9 cellular contexts compared by ENCODE assay signal in the genomic region with DNA sequence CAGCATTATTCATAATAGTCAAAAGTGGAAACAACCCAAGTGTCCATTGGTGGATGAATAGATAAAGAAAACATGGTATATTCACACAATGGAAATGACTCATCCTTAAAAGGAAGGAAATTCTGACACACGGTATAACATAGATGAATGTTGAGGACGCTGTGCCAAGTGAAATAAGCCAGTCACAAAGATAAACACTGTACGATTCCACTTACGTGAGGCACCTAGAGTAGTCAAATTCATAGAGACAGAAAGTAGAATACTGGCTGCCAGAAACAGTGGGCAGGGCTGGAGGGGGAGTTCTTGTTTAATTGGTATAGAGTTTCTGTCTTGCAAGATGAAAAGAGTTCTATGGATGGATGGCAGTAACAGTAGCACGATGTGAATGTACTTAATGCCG. TPM values are rescaled to one million over a fixed set of nuclear protein-coding genes. Genes with fewer than 3 reads are reported as not detected.
DNase-seq lines count a peak whose midpoint lies in the region; ATAC-seq, FAIRE-seq and TF ChIP-seq lines count a peak whose summit lies in the region.
"Had no signal": no experiment of that assay in that cellular context is flagged by ENCODE, and none has a peak within 500 bp of the region (broad histone marks: within the 10 kb centered on the region; RNA-seq: fewer than 3 reads in every experiment).

No MANE protein-coding gene starts in this region.

- peak; percentile 45 for ATAC-seq in GM12878

- H3K4me3 ChIP-seq in GM12878 (no peak overlapping the region), skeletal muscle cell (ENCODE audit: low read depth, low read length) (no peak overlapping the region)

- POLR2A ChIA-PET in GM12878 (lab: Charles Lee): no interaction called here

- H3K4me3 Mint-ChIP-seq in mesothelial cell of epicardium: no peak overlapping the region

- no peaks in the 10 kb centered on the region for H3K9me3 ChIP-seq in GM12878 (replicated peaks; ENCODE audit: control insufficient read depth, insufficient read depth, low read length)

- H3K27me3 ChIP-seq in GM12878 (replicated peaks in 1 of 2; ENCODE audit: control insufficient read depth in 2 of 2, insufficient read depth in 2 of 2, low read length in 1 of 2): no peaks in the 10 kb centered on the region

- SMC1A ChIA-PET in GM12878 (lab: Charles Lee; ENCODE audit: uncharacterized antibody, unreplicated experiment): no interaction called here

- no peaks in the 10 kb centered on the region for H4K20me1 ChIP-seq in GM12878 (ENCODE audit: control insufficient read depth, insufficient read depth)

- BruUV-seq in GM12878 (replicated peaks; lab: Mats Ljungman, UMichigan): no TSS peak

- no peak overlapping the region for H2AFZ ChIP-seq in GM12878 (ENCODE audit: control insufficient read depth, low read depth, low read length)

- no peaks in the 10 kb centered on the region for H3K27me3 Mint-ChIP-seq in mesothelial cell of epicardium (ENCODE audit: low read depth)

- 83% methylated on average over 6 of the region's 6 CpGs for WGBS in GM12878 (ENCODE audit: insufficient coverage, insufficient replicate concordance, low lambda C conversion rate, missing lambda C conversion rate)

- H3K36me3 Mint-ChIP-seq in mesothelial cell of epicardium: no peaks in the 10 kb centered on the region

- no peak overlapping the region for H3K27ac ChIP-seq in GM12878 (ENCODE audit: control insufficient read depth, insufficient read depth)

- in situ Hi-C loops in GM12878 (cut with MboI): no loop called here

- H3K4me1 ChIP-seq in GM12878 (ENCODE audit: control insufficient read depth, insufficient read depth, low read length): peaks cover 18% of the 10 kb centered on the region

- no peak for FAIRE-seq in GM12878 (lab: Jason Lieb, UNC)

- peaks cover 6% of the 10 kb centered on the region for H3K9me3 Mint-ChIP-seq in mesothelial cell of epicardium

- H3K36me3 ChIP-seq in GM12878 (ENCODE audit: control insufficient read depth in 2 of 2, insufficient read depth in 2 of 2, low read length in 1 of 2): no peaks in the 10 kb centered on the region

- no peak overlapping the region for H3K9ac ChIP-seq in GM12878 (ENCODE audit: control insufficient read depth, insufficient read depth, low read length)

- DNase-seq in NCI-H510A treated with DMSO at 0.1 percent for 48 hours (lab: John Stamatoyannopoulos, UW) (peak; percentile 68), NCI-H510A (lab: John Stamatoyannopoulos, UW) (no peak), NCI-H2029 (lab: John Stamatoyannopoulos, UW) (peak; percentile 80), GM12878 (ENCODE audit: low read depth, low spot score) (no peak), skeletal muscle cell (ENCODE audit: low read depth) (peak; percentile 82), mesothelial cell of epicardium (ENCODE audit: low spot score in 2 of 2, unreplicated experiment in 2 of 2) (no peak), SK-N-DZ (ENCODE audit: low spot score) (no peak)
- DNase-seq in activated CD8-positive, alpha-beta memory T cell treated with anti-CD3 and anti-CD28 coated beads for 24 hours: no peak
- DNase-seq: NCI-H1436 had no signal

- H3K4me1 Mint-ChIP-seq in mesothelial cell of epicardium: peaks cover 3% of the 10 kb centered on the region

- TF ChIP-seq POLR2A in GM12878 (IDR thresholded peaks at IDR 0.05; ENCODE audit: low read depth, low read length): no peak

- no peak for TF ChIP-seq RAD21 in GM12878 (IDR thresholded peaks at IDR 0.05; ENCODE audit: insufficient read depth, low read depth, low read length)

- CTCF ChIA-PET in GM12878 (lab: Yijun Ruan, JAX): no interaction called here

- H3K79me2 ChIP-seq in GM12878 (ENCODE audit: control insufficient read depth, insufficient read depth, low read length): no peaks in the 10 kb centered on the region

- RAD21 ChIA-PET in GM12878 (lab: Charles Lee; ENCODE audit: unreplicated experiment): no interaction called here

- H3K27ac Mint-ChIP-seq in mesothelial cell of epicardium: no peak overlapping the region

- intact Hi-C loops in GM12878 (cut with micrococcal nuclease; ENCODE audit: unreplicated experiment): no loop called here

- no peak overlapping the region for H3K4me2 ChIP-seq in GM12878 (ENCODE audit: control insufficient read depth, insufficient read depth)

- TF ChIP-seq CTCF in GM12878 (IDR thresholded peaks at IDR 0.05 in 2 of 3, conservative IDR thresholded peaks at IDR 0.05 in 1 of 3; ENCODE audit: control insufficient read depth in 2 of 3, extremely low read depth in 1 of 3, insufficient read depth in 1 of 3, low read depth in 3 of 3, low read length in 3 of 3): no peak
- TF ChIP-seq CTCF in mesothelial cell of epicardium (IDR thresholded peaks at IDR 0.05; ENCODE audit: unreplicated experiment): no peak

- no peak for TF ChIP-seq EP300 in GM12878 (IDR thresholded peaks at IDR 0.05; ENCODE audit: borderline replicate concordance in 1 of 2, control insufficient read depth in 1 of 2, low read depth in 2 of 2, low read length in 2 of 2)

TF ChIP-seq in GM12878, 131 proteins besides CTCF, POLR2A, EP300 and RAD21:
- TF ChIP-seq JUNB (IDR thresholded peaks at IDR 0.05): peak; percentile 55; the same call in 1 of the 2 replicates
- TF ChIP-seq TARDBP (IDR thresholded peaks at IDR 0.05; ENCODE audit: borderline replicate concordance): no peak

RNA-seq across cellular contexts. Expression of a gene that starts 26.6 kb away (rescaled TPM):
- 303 and 315 TPM in 2 replicates for total RNA-seq in GM12878 (2013; cell fraction: nucleolus; rRNA removed)
- 16.5 and 18.3 TPM in 2 replicates for total RNA-seq in GM12878 (2014; rRNA removed)
- 16.7 and 17.5 TPM in 2 replicates for total RNA-seq in GM12878 (2014; rRNA removed; fragmentation: Illumina TruSeq; extraction: Trizol)
- total RNA-seq in GM12878 (2021): 22.6 and 24.8 TPM in 2 replicates
- polyA plus RNA-seq in GM12878 (2011; ENCODE audit: low read depth): 8.5 TPM
- 6.7 and 7.6 TPM in 2 replicates for polyA plus RNA-seq in GM12878 (2011; rRNA removed)
- 5.8 and 9.8 TPM in 2 replicates for polyA plus RNA-seq in GM12878 (2011; cell fraction: cytosol; rRNA removed)
- 17.1 and 23.0 TPM in 2 replicates for polyA plus RNA-seq in GM12878 (2011; cell fraction: nucleus; rRNA removed)
- 10.5 and 12.2 TPM in 2 replicates for polyA plus RNA-seq in GM12878 (2012)
- 17.6 and 19.1 TPM in 2 replicates for polyA plus RNA-seq in GM12878 (2014; fragmentation: Illumina TruSeq; extraction: Trizol)
- polyA plus RNA-seq in GM12878 (2014; fragmentation: Nextera tagmentation; extraction: Ambion mirVana): 1 to 10 TPM; 2.7 to 5.3 TPM
- 8.1 and 9.7 TPM in 2 replicates for polyA plus RNA-seq in GM12878 (2014; rRNA removed)
- polyA plus RNA-seq in GM12878 (2016; fragmentation: Nextera tagmentation; extraction: Ambion mirVana): 10 to 100 TPM; 15.0 to 17.4 TPM
- 42.9 and 45.0 TPM in 2 replicates for polyA minus RNA-seq in GM12878 (2011; rRNA and poly(A)+ RNA removed)
- 7.9 and 9.0 TPM in 2 replicates for polyA minus RNA-seq in GM12878 (2011; cell fraction: cytosol; rRNA and poly(A)+ RNA removed)
- polyA minus RNA-seq in GM12878 (2011; cell fraction: nucleus; rRNA and poly(A)+ RNA removed): 53.1 and 90.8 TPM in 2 replicates
- 147 to 155 TPM (median 148 TPM) in 3 replicates for total RNA-seq in mesothelial cell of epicardium
- 3.1 and 4.4 TPM in 2 replicates for polyA plus RNA-seq in SK-N-DZ (2014; cell fraction: cytosol; rRNA removed)
- 5.2 and 11.1 TPM in 2 replicates for polyA plus RNA-seq in SK-N-DZ (2014; cell fraction: nucleus; rRNA removed)

Comparison
In these comparisons a context has a peak if more than half of its experiments do, and no peak if none do; other contexts are left out.
1. DNase-seq: peak in NCI-H510A treated with DMSO at 0.1 percent for 48 hours (single experiment), NCI-H2029 (single experiment) and skeletal muscle cell (single experiment); none in NCI-H510A (single experiment), GM12878 (single experiment), mesothelial cell of epicardium (0 of 2), SK-N-DZ (single experiment) and activated CD8-positive, alpha-beta memory T cell treated with anti-CD3 and anti-CD28 coated beads for 24 hours (single experiment).